In the genomic region with DNA sequence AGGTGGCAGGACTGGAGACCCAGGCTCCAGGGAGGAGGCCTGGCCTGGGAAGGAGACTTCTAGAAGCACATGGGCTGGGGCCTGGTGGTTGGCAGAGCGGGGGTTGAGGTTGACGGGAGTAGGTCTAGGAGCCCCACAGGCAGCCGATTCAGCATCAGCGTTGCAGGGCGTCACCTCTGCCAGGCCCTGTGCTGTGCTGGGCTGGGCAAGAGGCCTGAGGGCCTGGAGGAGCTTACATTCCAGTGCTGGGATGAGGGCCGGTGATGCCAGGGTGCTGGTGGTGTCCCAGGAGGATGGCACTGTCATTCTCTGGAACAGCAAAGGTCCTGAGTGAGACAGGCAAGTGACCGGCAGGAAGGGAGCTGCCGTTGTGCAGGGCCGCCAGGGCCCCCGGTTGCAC, we compare ENCODE assay signal across 34 cellular contexts.
"Had no signal": no experiment of that assay in that cellular context is flagged by ENCODE, and none has a peak within 500 bp of the region (broad histone marks: within the 10 kb centered on the region; RNA-seq: fewer than 3 reads in every experiment).

No MANE protein-coding gene starts in this region.

- H3K27ac ChIP-seq: KMS-11 had no signal

- H3K9ac ChIP-seq: KMS-11 had no signal

- H3K4me2 ChIP-seq: KMS-11 had no signal

- DNase-seq: Karpas-422, Kasumi-1, KG1, MM.1S, MV-4-11, NCI-H1048, NCI-H1092, NCI-H1092 treated with DMSO at 0.1 percent for 48 hours, NCI-H1105, NCI-H1105 treated with DMSO at 0.1 percent for 48 hours, NCI-H1417, NCI-H1417 treated with DMSO at 0.1 percent for 48 hours, NCI-H1436, NCI-H1436 treated with DMSO at 0.1 percent for 48 hours, NCI-H146, NCI-H1694, NCI-H1694 treated with DMSO at 0.1 percent for 48 hours, NCI-H187, NCI-H187 treated with DMSO at 0.1 percent for 48 hours, NCI-H1930, NCI-H2029, NCI-H2029 treated with DMSO at 0.1 percent for 48 hours, NCI-H2081, NCI-H2081 treated with DMSO at 0.1 percent for 48 hours, NCI-H2107, NCI-H2171, NCI-H2171 treated with DMSO at 0.1 percent for 48 hours, NCI-H2227 treated with DMSO at 0.1 percent for 48 hours, NCI-H226, NCI-H345, NCI-H446, NCI-H446 treated with DMSO at 0.1 percent for 48 hours, NCI-H510A had no signal
